In the genomic region with DNA sequence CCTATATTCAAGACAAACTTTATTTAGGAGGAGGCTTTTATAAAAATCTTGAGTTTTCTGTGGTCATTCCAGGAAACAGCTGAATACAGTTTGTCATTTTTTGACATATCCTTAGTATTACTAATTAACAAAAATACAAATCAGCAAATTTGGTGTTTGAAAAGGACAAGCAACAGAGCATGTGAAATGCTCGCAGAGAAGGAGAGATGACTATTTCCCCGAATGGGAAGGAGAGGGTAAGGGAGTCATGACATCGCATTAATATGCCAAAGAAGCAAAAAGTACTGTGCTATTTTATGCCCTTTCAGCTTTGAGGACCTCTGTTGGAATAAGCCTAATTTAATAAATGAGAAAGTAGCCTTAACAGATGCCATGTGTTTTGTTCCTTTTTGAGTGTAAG, we compare ENCODE assay signal across 11 cellular contexts. TPM values are rescaled to one million over a fixed set of nuclear protein-coding genes. Genes with fewer than 3 reads are reported as not detected.
DNase-seq lines count a peak whose midpoint lies in the region; ATAC-seq and TF ChIP-seq lines count a peak whose summit lies in the region.
"Had no signal": no experiment of that assay in that cellular context is flagged by ENCODE, and none has a peak within 500 bp of the region (broad histone marks: within the 10 kb centered on the region; RNA-seq: fewer than 3 reads in every experiment).

No MANE protein-coding gene starts in this region.

- no peak for ATAC-seq in heart left ventricle
- ATAC-seq in T-cell (replicated peaks in 1 of 4) = no peak
- no peak for ATAC-seq in thoracic aorta (ENCODE audit: insufficient number of reproducible peaks, low FRiP score, low read depth)
- ATAC-seq in gastroesophageal sphincter = no peak
- ATAC-seq: body of pancreas had no signal

- intact Hi-C loops in left ventricle myocardium inferior (cut with micrococcal nuclease) (no loop called here), heart left ventricle (cut with DNase I) (loop anchor here in 8 of 10 donors (5.0 to 10.0 kb wide), 6 partner anchors 164 to 497 kb away; a partner anchor contains a TSS)

- CTCF ChIA-PET in T-cell (lab: Charles Lee) = no interaction called here

- 90 to 94% (median 91%) methylated on average over 3 of the region's 3 CpGs for WGBS in heart left ventricle, 4 donors
- 85 to 100% methylated on average over 3 of the region's 3 CpGs for whole genome bisulfite sequencing in gastroesophageal sphincter (ENCODE audit: low coverage in 1 of 2), 2 donors

- H3K27ac Mint-ChIP-seq in T-cell = peak overlapping the region in 1 of 2 donors; percentile 34

- no peak for TF ChIP-seq EP300 in gastroesophageal sphincter (IDR thresholded peaks at IDR 0.05)

- no peak overlapping the region for H3K27ac ChIP-seq in left ventricle myocardium inferior (replicated peaks)
- H3K27ac ChIP-seq in heart left ventricle = peak overlapping the region in 1 of 12 donors; percentile 11
- H3K27ac ChIP-seq in fibroblast of lung (ENCODE audit: insufficient read depth, low read length) = no peak overlapping the region
- no peak overlapping the region for H3K27ac ChIP-seq in thoracic aorta
- H3K27ac ChIP-seq in gastroesophageal sphincter = no peak overlapping the region
- H3K27ac ChIP-seq: body of pancreas had no signal

- peaks cover 45% of the 10 kb centered on the region for H3K79me2 ChIP-seq in fibroblast of lung (ENCODE audit: control insufficient read depth, insufficient read depth, low read length)

- TF ChIP-seq CTCF in left ventricle myocardium inferior (IDR thresholded peaks at IDR 0.05; ENCODE audit: borderline replicate concordance) = no peak
- no peak for TF ChIP-seq CTCF in heart left ventricle (IDR thresholded peaks at IDR 0.05)
- no peak for TF ChIP-seq CTCF in fibroblast of lung (conservative IDR thresholded peaks at IDR 0.05 in 1 of 2, IDR thresholded peaks at IDR 0.05 in 1 of 2; ENCODE audit: low read depth in 1 of 2, low read length in 2 of 2)
- no peak for TF ChIP-seq CTCF in thoracic aorta (IDR thresholded peaks at IDR 0.05)
- no peak for TF ChIP-seq CTCF in gastroesophageal sphincter (IDR thresholded peaks at IDR 0.05)

- H2AFZ ChIP-seq in fibroblast of lung (ENCODE audit: low read length) = no peak overlapping the region

- peak overlapping the region; percentile 93 for H3K4me2 ChIP-seq in fibroblast of lung (ENCODE audit: extremely low read depth, insufficient read depth, low read length)

- H3K27me3 ChIP-seq in left ventricle myocardium inferior (ENCODE audit: low read depth) (no peaks in the 10 kb centered on the region), heart left ventricle (no peaks in the 10 kb centered on the region), fibroblast of lung (ENCODE audit: control insufficient read depth, insufficient read depth, low read length) (no peaks in the 10 kb centered on the region), thoracic aorta (replicated peaks; ENCODE audit: insufficient read depth) (no peaks in the 10 kb centered on the region), gastroesophageal sphincter (no peaks in the 10 kb centered on the region)
- H3K27me3 ChIP-seq: body of pancreas had no signal

- H3K4me3 ChIP-seq in left ventricle myocardium inferior (peak overlapping the region; percentile 76), heart left ventricle (peak overlapping the region in 2 of 12 donors; percentile 81), fibroblast of lung (replicated peaks in 1 of 4; ENCODE audit: control extremely low read depth in 1 of 4, insufficient read depth in 1 of 4, low read depth in 3 of 4, low read length in 4 of 4) (peak overlapping the region; percentile 29 to 100 (median 92)), thoracic aorta (peak overlapping the region; percentile 90), gastroesophageal sphincter (no peak overlapping the region)
- H3K4me3 ChIP-seq: body of pancreas had no signal

- no peak for TF ChIP-seq POLR2A in heart left ventricle (IDR thresholded peaks at IDR 0.05)
- no peak for TF ChIP-seq POLR2A in gastroesophageal sphincter (IDR thresholded peaks at IDR 0.05)

- peaks cover 28 to 50% (median 42%) of the 10 kb centered on the region in 3 donors for H3K4me1 Mint-ChIP-seq in T-cell

- H3K4me3 Mint-ChIP-seq in T-cell = peak overlapping the region; percentile 37 to 98 (median 49)

- H3K9me3 ChIP-seq in left ventricle myocardium inferior (replicated peaks) = peaks cover 6% of the 10 kb centered on the region
- H3K9me3 ChIP-seq in heart left ventricle = no peaks in the 10 kb centered on the region
- H3K9me3 ChIP-seq in fibroblast of lung (ENCODE audit: control insufficient read depth, insufficient read depth, low read depth, low read length) = no peaks in the 10 kb centered on the region
- no peaks in the 10 kb centered on the region for H3K9me3 ChIP-seq in thoracic aorta
- H3K9me3 ChIP-seq in gastroesophageal sphincter = no peaks in the 10 kb centered on the region
- H3K9me3 ChIP-seq: body of pancreas had no signal

- H3K36me3 ChIP-seq in left ventricle myocardium inferior = peaks cover 41% of the 10 kb centered on the region
- peaks cover 0 to 40% (median 23%) of the 10 kb centered on the region in 9 donors for H3K36me3 ChIP-seq in heart left ventricle
- H3K36me3 ChIP-seq in fibroblast of lung (ENCODE audit: control insufficient read depth, insufficient read depth, low read length) = peaks cover 3% of the 10 kb centered on the region
- H3K36me3 ChIP-seq in thoracic aorta = peaks cover 6% of the 10 kb centered on the region
- peaks cover 4 to 30% of the 10 kb centered on the region in 2 donors for H3K36me3 ChIP-seq in gastroesophageal sphincter

- H4K20me1 ChIP-seq in fibroblast of lung (ENCODE audit: control insufficient read depth, extremely low read depth, insufficient read depth, low read length) = no peaks in the 10 kb centered on the region

- POLR2A ChIA-PET in T-cell (lab: Charles Lee) = no interaction called here

- DNase-seq in left ventricle myocardium inferior = no peak
- no peak for DNase-seq in heart left ventricle
- DNase-seq in T-cell = no peak
- DNase-seq in fibroblast of lung (ENCODE audit: low read depth in 2 of 2) = no peak
- no peak for DNase-seq in thoracic aorta (ENCODE audit: low spot score)
- DNase-seq in mucosa of gallbladder (ENCODE audit: low spot score) = no peak
- DNase-seq in NCI-H2227 (lab: John Stamatoyannopoulos, UW; ENCODE audit: unreplicated experiment) = no peak
- DNase-seq: activated CD4-positive, alpha-beta T cell treated with anti-CD3 and anti-CD28 coated beads, Interleukin-2, amount 50 U/mL, for 1 hour; body of pancreas; NCI-H187 treated with DMSO at 0.1 percent for 48 hours had no signal

- H3K27me3 Mint-ChIP-seq in T-cell = no peaks in the 10 kb centered on the region

- H3K36me3 Mint-ChIP-seq in T-cell = peaks cover 43% of the 10 kb centered on the region

- H3K4me1 ChIP-seq in left ventricle myocardium inferior (peaks cover 54% of the 10 kb centered on the region), heart left ventricle (peaks cover 0 to 50% (median 9%) of the 10 kb centered on the region in 12 donors), fibroblast of lung (ENCODE audit: control insufficient read depth, extremely low read depth, insufficient read depth, low read length) (no peaks in the 10 kb centered on the region), thoracic aorta (ENCODE audit: control insufficient read depth in 1 of 2, low read depth in 2 of 2) (peaks cover 9 to 22% of the 10 kb centered on the region in 2 donors), gastroesophageal sphincter (peaks cover 3 to 46% (median 3%) of the 10 kb centered on the region in 3 donors)

- no peak overlapping the region for H3K9ac ChIP-seq in fibroblast of lung (ENCODE audit: insufficient read depth, low read length)

- H3K9me3 Mint-ChIP-seq in T-cell = peaks cover 0 to 2% (median 0%) of the 10 kb centered on the region in 3 donors

RNA-seq across cellular contexts. Expression of a gene that starts 1.8 kb away (rescaled TPM):
- total RNA-seq in left ventricle myocardium inferior = 23.3 TPM
- 10 to 100 TPM in 7 of 9 donors, 1 to 10 TPM in 2; 8.0 to 39.3 (median 22.2) TPM for total RNA-seq in heart left ventricle
- 10 to 100 TPM; 11.9 to 22.9 TPM for polyA plus RNA-seq in heart left ventricle
- total RNA-seq in T-cell = 10 to 100 TPM; 18.0 to 34.8 (median 33.8) TPM
- total RNA-seq in fibroblast of lung = 42.4 and 64.6 TPM in 2 replicates
- polyA plus RNA-seq in fibroblast of lung = 61.6 and 63.3 TPM in 2 replicates
- polyA plus RNA-seq in fibroblast of lung (2012) = 48.3 and 58.9 TPM in 2 replicates
- polyA minus RNA-seq in fibroblast of lung (ENCODE audit: low replicate concordance) = 11.2 and 23.0 TPM in 2 replicates
- total RNA-seq in thoracic aorta = 10 to 100 TPM; 21.3 to 23.9 TPM
- total RNA-seq in mucosa of gallbladder = 60.6 TPM
- total RNA-seq in gastroesophageal sphincter = 10 to 100 TPM; 20.7 to 32.2 (median 21.3) TPM

Comparison
In these comparisons a context has a peak if more than half of its experiments do, and no peak if none do; other contexts are left out.
1. H3K4me3 ChIP-seq: peak in left ventricle myocardium inferior (single experiment), fibroblast of lung (4 of 4) and thoracic aorta (single experiment); none in gastroesophageal sphincter (0 of 2).